ENCODE assay signal across 11 cellular contexts in genomic region chr11:132357811-132358572, GRCh38.
DNase-seq lines count a peak whose midpoint lies in the region; ATAC-seq and TF ChIP-seq lines count a peak whose summit lies in the region.
"Had no signal": no experiment of that assay in that cellular context is flagged by ENCODE, and none has a peak within 500 bp of the region (broad histone marks: within the 10 kb centered on the region; RNA-seq: fewer than 3 reads in every experiment).

No MANE protein-coding gene starts in this region.

- no peak for DNase-seq in central memory CD8-positive, alpha-beta T cell (ENCODE audit: low spot score in 2 of 2)
- DNase-seq in stimulated activated naive CD4-positive, alpha-beta T cell treated with Interleukin-2 at 50 U/mL for 16 hours (lab: John Stamatoyannopoulos, UW): no peak
- DNase-seq in NCI-H146 treated with DMSO at 0.1 percent for 48 hours (lab: John Stamatoyannopoulos, UW; ENCODE audit: unreplicated experiment): no peak
- no peak for DNase-seq in type B pancreatic cell (ENCODE audit: extremely low spot score, unreplicated experiment)
- DNase-seq: naive B cell; NCI-H2171; stimulated activated CD4-positive, alpha-beta T cell treated with anti-CD3 and anti-CD28 coated beads, Interleukin-1b, Interleukin-23, amount 100 ng/mL, for 48 hours had no signal

- no peak for TF ChIP-seq CTCF in type B pancreatic cell (conservative IDR thresholded peaks at IDR 0.05)

- peak overlapping the region; percentile 3 for H3K27ac Mint-ChIP-seq in central memory CD8-positive, alpha-beta T cell (ENCODE audit: low read depth)
- H3K27ac Mint-ChIP-seq in type B pancreatic cell: no peak overlapping the region
- H3K27ac Mint-ChIP-seq: activated naive CD4-positive, alpha-beta T cell treated with anti-CD3 and anti-CD28 coated beads, Interleukin-2, amount 50 U/mL, for 24 hours; naive B cell had no signal

- no peaks in the 10 kb centered on the region for H3K36me3 Mint-ChIP-seq in central memory CD8-positive, alpha-beta T cell (ENCODE audit: insufficient read depth)
- no peaks in the 10 kb centered on the region for H3K36me3 Mint-ChIP-seq in type B pancreatic cell
- H3K36me3 Mint-ChIP-seq: activated naive CD4-positive, alpha-beta T cell treated with anti-CD3 and anti-CD28 coated beads, Interleukin-2, amount 50 U/mL, for 24 hours; naive B cell had no signal

- ATAC-seq in GM18868 (IDR thresholded peaks at IDR 0.05; ENCODE audit: unreplicated experiment) (peak; percentile 82), GM21447 (IDR thresholded peaks at IDR 0.05; ENCODE audit: unreplicated experiment) (peak; percentile 71), HG03108 (IDR thresholded peaks at IDR 0.05; ENCODE audit: unreplicated experiment) (peak; percentile 73)
- no peak for ATAC-seq in central memory CD8-positive, alpha-beta T cell (replicated peaks; ENCODE audit: extremely low read depth, poor library complexity, severe bottlenecking)

- H3K4me3 Mint-ChIP-seq in central memory CD8-positive, alpha-beta T cell: peak overlapping the region; percentile 21
- no peak overlapping the region for H3K4me3 Mint-ChIP-seq in type B pancreatic cell
- H3K4me3 Mint-ChIP-seq: activated naive CD4-positive, alpha-beta T cell treated with anti-CD3 and anti-CD28 coated beads, Interleukin-2, amount 50 U/mL, for 24 hours; naive B cell had no signal

- peaks cover 6% of the 10 kb centered on the region for H3K9me3 Mint-ChIP-seq in central memory CD8-positive, alpha-beta T cell
- no peaks in the 10 kb centered on the region for H3K9me3 Mint-ChIP-seq in type B pancreatic cell
- H3K9me3 Mint-ChIP-seq: activated naive CD4-positive, alpha-beta T cell treated with anti-CD3 and anti-CD28 coated beads, Interleukin-2, amount 50 U/mL, for 24 hours had no signal

- no peaks in the 10 kb centered on the region for H3K27me3 Mint-ChIP-seq in central memory CD8-positive, alpha-beta T cell
- H3K27me3 Mint-ChIP-seq in type B pancreatic cell: peaks cover 4% of the 10 kb centered on the region
- H3K27me3 Mint-ChIP-seq: activated naive CD4-positive, alpha-beta T cell treated with anti-CD3 and anti-CD28 coated beads, Interleukin-2, amount 50 U/mL, for 24 hours; naive B cell had no signal

- H3K4me1 Mint-ChIP-seq in central memory CD8-positive, alpha-beta T cell: peaks cover 14% of the 10 kb centered on the region
- no peaks in the 10 kb centered on the region for H3K4me1 Mint-ChIP-seq in type B pancreatic cell (ENCODE audit: unreplicated experiment)
- H3K4me1 Mint-ChIP-seq: activated naive CD4-positive, alpha-beta T cell treated with anti-CD3 and anti-CD28 coated beads, Interleukin-2, amount 50 U/mL, for 24 hours had no signal
